ENCODE assay signal across 13 cellular contexts in the genomic region with DNA sequence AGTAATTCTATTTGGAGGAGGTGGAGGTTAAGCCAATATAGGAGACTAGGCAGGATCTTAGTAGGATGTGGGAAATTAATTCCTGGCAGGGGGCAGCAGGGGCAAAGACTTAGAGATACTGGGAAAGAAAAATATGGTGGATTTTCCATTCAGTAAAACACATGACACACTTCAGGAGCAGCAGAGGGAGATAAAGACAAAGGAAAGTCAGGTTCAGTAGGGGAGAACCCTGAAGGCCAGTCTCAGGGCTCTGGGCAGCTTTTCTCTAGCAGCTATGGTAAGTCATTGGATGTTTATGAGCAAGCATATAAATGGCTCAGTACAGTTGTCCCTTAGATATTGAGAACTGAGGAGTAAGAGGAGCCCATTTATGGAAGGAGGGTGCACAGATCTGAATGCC.
"Had no signal": no experiment of that assay in that cellular context is flagged by ENCODE, and none has a peak within 500 bp of the region (broad histone marks: within the 10 kb centered on the region; RNA-seq: fewer than 3 reads in every experiment).

No MANE protein-coding gene starts in this region.

- H3K27me3 ChIP-seq: colonic mucosa, neural progenitor cell, pancreas had no signal

- H3K4me1 ChIP-seq: colonic mucosa, heart left ventricle, pancreas had no signal

- H3K4me2 ChIP-seq: neural progenitor cell had no signal

- ATAC-seq: heart left ventricle; left cardiac atrium; stimulated activated memory B cell treated with anti-CD40 and anti-IgM and Interleukin-4, amounts not matched to agents 10 μg/mL and 1 μg/mL and 100 μg/mL, for 72 hours had no signal

- H3K36me3 ChIP-seq: colonic mucosa, heart left ventricle, neural progenitor cell, pancreas had no signal

- H3K4me3 ChIP-seq: colonic mucosa, heart left ventricle, neural progenitor cell, pancreas had no signal

- H3K9me3 ChIP-seq: colonic mucosa, heart left ventricle, pancreas had no signal

- H3K27ac ChIP-seq: colonic mucosa, heart left ventricle, neural progenitor cell, pancreas had no signal

- H3K9ac ChIP-seq: neural progenitor cell had no signal

- DNase-seq: activated naive CD4-positive, alpha-beta T cell; activated naive CD8-positive, alpha-beta T cell treated with anti-CD3 and anti-CD28 coated beads, Interleukin-2, amount 10 ng/mL, durations not matched to agents 7 days and 5 days; activated T-cell treated with anti-CD3 and anti-CD28 coated beads for 4 hours; central memory CD4-positive, alpha-beta T cell; colonic mucosa; foreskin melanocyte; heart left ventricle; immature natural killer cell; left cardiac atrium; naive B cell; pancreas had no signal
